ENCODE assay signal across 9 cellular contexts in the genomic region with DNA sequence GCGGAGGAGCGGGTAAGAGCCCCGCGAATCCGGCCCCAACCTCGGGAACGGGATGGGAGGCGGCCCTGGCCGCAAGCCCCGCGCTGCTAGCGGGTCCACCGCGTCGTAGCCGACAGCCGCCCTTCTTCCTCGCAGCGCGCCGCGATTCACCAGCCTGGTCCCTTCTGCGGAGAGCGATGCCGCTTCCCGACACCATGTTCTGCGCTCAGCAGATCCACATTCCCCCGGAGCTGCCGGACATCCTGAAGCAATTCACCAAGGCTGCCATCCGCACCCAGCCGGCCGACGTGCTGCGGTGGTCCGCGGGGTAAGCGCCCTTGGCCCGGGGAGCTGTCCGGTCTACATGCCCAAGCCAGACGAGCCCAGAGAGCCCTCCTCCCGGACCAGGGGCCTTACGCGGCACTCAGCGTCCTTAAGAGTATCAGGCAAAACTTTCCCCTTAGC. TPM values are rescaled to one million over a fixed set of nuclear protein-coding genes. Genes with fewer than 3 reads are reported as not detected.
DNase-seq lines count a peak whose midpoint lies in the region; ATAC-seq, FAIRE-seq and TF ChIP-seq lines count a peak whose summit lies in the region.
"Had no signal": no experiment of that assay in that cellular context is flagged by ENCODE, and none has a peak within 500 bp of the region (broad histone marks: within the 10 kb centered on the region; RNA-seq: fewer than 3 reads in every experiment).

No MANE protein-coding gene starts in this region.

- peaks cover 47% of the 10 kb centered on the region for H3K4me1 Mint-ChIP-seq in CD8-positive, alpha-beta T cell (ENCODE audit: low read depth)

- POLR2A ChIA-PET in CD8-positive, alpha-beta T cell (lab: Charles Lee), result no interaction called here

- 0 to 1% methylated on average over 3 to 44 of the region's 44 CpGs for WGBS in testis, 2 donors

- H3K27me3 ChIP-seq in CD8-positive, alpha-beta T cell (ENCODE audit: insufficient read depth, low read length), result no peaks in the 10 kb centered on the region
- no peaks in the 10 kb centered on the region for H3K27me3 ChIP-seq in testis

- no peak for TF ChIP-seq POLR2A in testis (IDR thresholded peaks at IDR 0.05)

- peak overlapping the region; percentile 88 for H3K4me3 ChIP-seq in CD8-positive, alpha-beta T cell (ENCODE audit: low read depth, low read length)
- peak overlapping the region; percentile 63 to 88 for H3K4me3 ChIP-seq in kidney (ENCODE audit: low read length in 2 of 2)
- H3K4me3 ChIP-seq in testis, result peak overlapping the region; percentile 61 to 75

- no peak for FAIRE-seq in kidney (lab: Jason Lieb, UNC)
- FAIRE-seq: TTC549 had no signal

- peak overlapping the region; percentile 84 for H3K4me3 Mint-ChIP-seq in CD8-positive, alpha-beta T cell

- DNase-seq in CD8-positive, alpha-beta T cell, result peak in 1 of 7 experiments; percentile 31
- DNase-seq in kidney (no peak), testis (no peak), Ammon's horn (ENCODE audit: low spot score) (no peak), COR-L47 (lab: John Stamatoyannopoulos, UW) (no peak)

- no peaks in the 10 kb centered on the region for H3K9me3 ChIP-seq in CD8-positive, alpha-beta T cell (ENCODE audit: low read length)
- no peaks in the 10 kb centered on the region for H3K9me3 ChIP-seq in kidney (ENCODE audit: control insufficient read depth in 1 of 2, low read length in 2 of 2)
- no peaks in the 10 kb centered on the region for H3K9me3 ChIP-seq in testis

- intact Hi-C loops in CD8-positive, alpha-beta T cell (cut with DNase I, micrococcal nuclease), result loop anchor here (1.0 to 5.0 kb wide), 6 partner anchors 87 to 319 kb away; a partner anchor contains a TSS
- intact Hi-C loops in kidney (cut with DNase I) (no loop called here), testis (cut with DNase I; ENCODE audit: low total_unique reads) (no loop called here)

- peaks cover 48% of the 10 kb centered on the region for H3K4me1 ChIP-seq in CD8-positive, alpha-beta T cell (ENCODE audit: insufficient read depth, low read length)
- H3K4me1 ChIP-seq in kidney (ENCODE audit: control insufficient read depth in 1 of 2, insufficient read depth in 1 of 2, low read depth in 1 of 2, low read length in 2 of 2) (peaks cover 5 to 7% of the 10 kb centered on the region in 2 donors), testis (peaks cover 9% of the 10 kb centered on the region)

- no peaks in the 10 kb centered on the region for H3K36me3 Mint-ChIP-seq in CD8-positive, alpha-beta T cell

- no peaks in the 10 kb centered on the region for H3K27me3 Mint-ChIP-seq in CD8-positive, alpha-beta T cell (ENCODE audit: low read depth)

- ATAC-seq in CD8-positive, alpha-beta T cell, result peak; percentile 48
- ATAC-seq in GM19452 (IDR thresholded peaks at IDR 0.05; ENCODE audit: unreplicated experiment) (peak; percentile 53), HG03439 (IDR thresholded peaks at IDR 0.05; ENCODE audit: unreplicated experiment) (peak; percentile 57)

- peak overlapping the region; percentile 41 for H3K27ac ChIP-seq in CD8-positive, alpha-beta T cell (ENCODE audit: low read depth, low read length)
- H3K27ac ChIP-seq in angular gyrus (ENCODE audit: low read depth, low read length), result peak overlapping the region; percentile 33
- H3K27ac ChIP-seq in kidney (ENCODE audit: low read depth in 2 of 2, low read length in 2 of 2), result no peak overlapping the region
- H3K27ac ChIP-seq in testis, result peak overlapping the region; percentile 25 to 64

- TF ChIP-seq CTCF in CD8-positive, alpha-beta T cell (IDR thresholded peaks at IDR 0.05), result no peak
- TF ChIP-seq CTCF in kidney (IDR thresholded peaks at IDR 0.05; ENCODE audit: borderline replicate concordance, extremely low read depth, insufficient read depth), result no peak
- no peak for TF ChIP-seq CTCF in testis (IDR thresholded peaks at IDR 0.05)

- peaks cover 2% of the 10 kb centered on the region for H3K9me3 Mint-ChIP-seq in CD8-positive, alpha-beta T cell

- CTCF ChIA-PET in CD8-positive, alpha-beta T cell (lab: Charles Lee), result interaction anchor here (1.4 kb wide), 1 partner anchor 185 kb away, joined by 9 read pairs; no protein-coding TSS in a partner anchor

- H3K36me3 ChIP-seq in CD8-positive, alpha-beta T cell (ENCODE audit: insufficient read depth, low read length), result no peaks in the 10 kb centered on the region
- peaks cover 2 to 4% of the 10 kb centered on the region in 2 donors for H3K36me3 ChIP-seq in kidney (ENCODE audit: control insufficient read depth in 1 of 2, insufficient read depth in 2 of 2, low read length in 2 of 2)
- H3K36me3 ChIP-seq in testis (ENCODE audit: low read depth, missing control alignments), result no peaks in the 10 kb centered on the region

- peak overlapping the region; percentile 38 for H3K27ac Mint-ChIP-seq in CD8-positive, alpha-beta T cell

- H3K9ac ChIP-seq in kidney (ENCODE audit: low read length in 2 of 2), result peak overlapping the region in 1 of 2 donors; percentile 33

RNA-seq across cellular contexts. Expression of a gene that starts 0.3 kb away (rescaled TPM):
- not detected for total RNA-seq in CD8-positive, alpha-beta T cell
- total RNA-seq in kidney, result 1.7 TPM
- polyA plus RNA-seq in kidney (ENCODE audit: insufficient read depth, low read depth, low replicate concordance), result 1.4 TPM
- total RNA-seq in testis, result 100 to 1,000 TPM; 199 to 333 TPM
- 538 TPM for polyA plus RNA-seq in testis (ENCODE audit: insufficient read depth, low read depth, low replicate concordance)

Comparison
In these comparisons a context has a peak if more than half of its experiments do, and no peak if none do; other contexts are left out.
1. H3K27ac ChIP-seq: peak in CD8-positive, alpha-beta T cell (single experiment), angular gyrus (single experiment) and testis (2 of 2); none in kidney (0 of 2).
2. RNA of a gene that starts 0.3 kb away (total RNA-seq): 199 to 333 TPM in testis; 1.7 TPM in kidney (single experiment) and not detected in CD8-positive, alpha-beta T cell; every median in the first group is over 10 times any median in the second.
3. intact Hi-C loops: an anchor here in CD8-positive, alpha-beta T cell (1.0 to 5.0 kb wide); none called in kidney and testis.
4. Peak in every context shown above with its lines, with median percentiles within 50 percentile points of each other: ATAC-seq and H3K4me3 ChIP-seq.